7 cellular contexts compared by ENCODE assay signal in genomic region chr20:34076952-34077351, GRCh38.
"Had no signal": no experiment of that assay in that cellular context is flagged by ENCODE, and none has a peak within 500 bp of the region (broad histone marks: within the 10 kb centered on the region; RNA-seq: fewer than 3 reads in every experiment).

No MANE protein-coding gene starts in this region.

- ATAC-seq: GM23338 had no signal

- H3K4me3 ChIP-seq: GM23338 had no signal

- H3K9me3 Mint-ChIP-seq: GM23338, H9 had no signal

- FAIRE-seq: H1, H54 had no signal

- H2AFZ ChIP-seq: GM23338 had no signal

- H3K4me1 Mint-ChIP-seq: GM23338 had no signal

- H3K27ac ChIP-seq: HL-60 had no signal

- H3K4me2 ChIP-seq: GM23338 had no signal

- H3K4me3 Mint-ChIP-seq: GM23338, H9 had no signal

- DNase-seq: H9, HCEC 1CT, IMR-90 had no signal

- H3K27ac Mint-ChIP-seq: GM23338 had no signal
